Comparison of ENCODE assay signal across 2 cellular contexts in genomic region chr4:87950516-87950915, GRCh38.
TF ChIP-seq lines count a peak whose summit lies in the region.

No MANE protein-coding gene starts in this region.

TF ChIP-seq in A549, 52 proteins besides CTCF, POLR2A, EP300 and RAD21 (continued from another document):
- TF ChIP-seq BCL3 (IDR thresholded peaks at IDR 0.05) (no peak), MYC (IDR thresholded peaks at IDR 0.05; ENCODE audit: borderline replicate concordance, low read length) (no peak)

TF ChIP-seq in WTC11, 78 proteins besides CTCF, POLR2A, EP300 and RAD21 (continued from another document):
- no peak for TF ChIP-seq ZNF281 (CRISPR knock-in tag; IDR thresholded peaks at IDR 0.05)
- no peak for TF ChIP-seq KAT7 (CRISPR knock-in tag; IDR thresholded peaks at IDR 0.05; ENCODE audit: borderline replicate concordance)
- TF ChIP-seq EMX1 (CRISPR knock-in tag; IDR thresholded peaks at IDR 0.05), result no peak
- no peak for TF ChIP-seq ZNF425 (CRISPR knock-in tag; conservative IDR thresholded peaks at IDR 0.05)
- no peak for TF ChIP-seq SOX15 (CRISPR knock-in tag; IDR thresholded peaks at IDR 0.05)
- TF ChIP-seq USF1 (CRISPR knock-in tag; IDR thresholded peaks at IDR 0.05), result no peak
- no peak for TF ChIP-seq MXD4 (CRISPR knock-in tag; IDR thresholded peaks at IDR 0.05; ENCODE audit: borderline replicate concordance)
- TF ChIP-seq ZNF532 (CRISPR knock-in tag; IDR thresholded peaks at IDR 0.05; ENCODE audit: borderline replicate concordance), result no peak
- no peak for TF ChIP-seq ZNF219 (CRISPR knock-in tag; IDR thresholded peaks at IDR 0.05; ENCODE audit: borderline replicate concordance)
- no peak for TF ChIP-seq GABPB1 (CRISPR knock-in tag; IDR thresholded peaks at IDR 0.05)
- no peak for TF ChIP-seq ZNF416 (CRISPR knock-in tag; IDR thresholded peaks at IDR 0.05)
- TF ChIP-seq GTF2I (CRISPR knock-in tag; conservative IDR thresholded peaks at IDR 0.05), result no peak
- no peak for TF ChIP-seq PREB (CRISPR knock-in tag; IDR thresholded peaks at IDR 0.05; ENCODE audit: borderline replicate concordance)
- no peak for TF ChIP-seq CREM (CRISPR knock-in tag; IDR thresholded peaks at IDR 0.05)
- TF ChIP-seq ZBTB21 (CRISPR knock-in tag; IDR thresholded peaks at IDR 0.05; ENCODE audit: borderline replicate concordance), result no peak
- no peak for TF ChIP-seq ZSCAN18 (CRISPR knock-in tag; IDR thresholded peaks at IDR 0.05)
